ENCODE assay signal across 14 cellular contexts in the genomic region with DNA sequence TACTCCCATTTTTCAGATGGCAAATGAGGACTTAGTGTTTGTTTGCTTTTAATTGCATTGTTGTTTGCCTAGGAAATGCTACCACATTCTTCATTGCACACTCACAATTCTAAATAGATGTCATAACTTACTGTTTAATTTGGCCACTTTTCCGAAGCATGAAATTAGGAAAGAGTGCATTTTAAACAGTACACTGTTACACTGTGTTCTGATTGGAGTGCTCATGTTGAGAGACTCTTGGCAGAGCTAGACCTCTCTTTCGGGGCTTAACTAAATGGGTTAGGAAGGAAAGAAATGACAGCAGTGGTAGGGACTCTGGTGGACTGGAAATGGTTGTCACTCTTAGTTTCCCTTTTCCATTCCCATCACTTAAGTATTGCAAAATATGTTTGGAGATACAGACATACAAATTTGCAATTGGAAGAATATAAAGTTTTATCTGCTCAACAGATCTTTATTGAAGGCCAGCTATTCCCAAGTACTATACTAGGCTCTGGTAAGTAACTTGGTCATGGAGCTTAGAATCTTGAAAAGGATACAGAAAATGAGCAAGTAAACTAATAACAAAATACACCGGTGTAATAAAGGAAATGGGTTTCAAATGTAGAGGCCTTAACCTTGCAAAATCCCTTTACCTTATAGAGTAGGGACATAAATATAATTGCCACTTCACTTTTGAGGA.
DNase-seq lines count a peak whose midpoint lies in the region; ATAC-seq, FAIRE-seq and TF ChIP-seq lines count a peak whose summit lies in the region.
"Had no signal": no experiment of that assay in that cellular context is flagged by ENCODE, and none has a peak within 500 bp of the region (broad histone marks: within the 10 kb centered on the region; RNA-seq: fewer than 3 reads in every experiment).

No MANE protein-coding gene starts in this region.

- TF ChIP-seq CTCF in prostate gland (IDR thresholded peaks at IDR 0.05) = no peak

- ATAC-seq in GM21381 (IDR thresholded peaks at IDR 0.05; ENCODE audit: unreplicated experiment) (no peak), HG03432 (IDR thresholded peaks at IDR 0.05; ENCODE audit: unreplicated experiment) (no peak), GM18858 (IDR thresholded peaks at IDR 0.05; ENCODE audit: unreplicated experiment) (no peak)

- no peaks in the 10 kb centered on the region for H3K9me3 ChIP-seq in prostate gland
- H3K9me3 ChIP-seq: BLaER1, HAP-1 had no signal

- no peak overlapping the region for H3K27ac ChIP-seq in prostate gland
- H3K27ac ChIP-seq: BLaER1 had no signal

- no peak for TF ChIP-seq POLR2A in prostate gland (IDR thresholded peaks at IDR 0.05)

- 36% methylated on average over 3 of the region's 3 CpGs for WGBS in prostate gland

- no peaks in the 10 kb centered on the region for H3K27me3 ChIP-seq in prostate gland (replicated peaks; ENCODE audit: insufficient read depth)
- H3K27me3 ChIP-seq: BLaER1 had no signal

- intact Hi-C loops in prostate gland (cut with DNase I) = no loop called here

- H3K36me3 ChIP-seq in prostate gland = no peaks in the 10 kb centered on the region
- H3K36me3 ChIP-seq: HAP-1 had no signal

- FAIRE-seq in GM19239 (lab: Jason Lieb, UNC) = peak; percentile 4

- H3K4me1 ChIP-seq in prostate gland (replicated peaks) = peaks cover 3% of the 10 kb centered on the region
- H3K4me1 ChIP-seq: BLaER1, HAP-1 had no signal

- DNase-seq in GM19239 (ENCODE audit: insufficient read length, low spot score) (no peak), NCI-H1105 (lab: John Stamatoyannopoulos, UW) (peak; percentile 55), fibroblast of gingiva (ENCODE audit: low read depth) (peak; percentile 89), prostate gland (ENCODE audit: low spot score) (peak; percentile 7), NCI-H1092 treated with DMSO at 0.1 percent for 48 hours (lab: John Stamatoyannopoulos, UW) (no peak)
- DNase-seq: CD8-positive, alpha-beta memory T cell; NCI-H1694 treated with DMSO at 0.1 percent for 48 hours; NCI-H446; SHP77 treated with DMSO at 0.1 percent for 48 hours had no signal

- H3K4me3 ChIP-seq in prostate gland = no peak overlapping the region
- H3K4me3 ChIP-seq: BLaER1, HAP-1 had no signal

Comparison
In these comparisons a context has a peak if more than half of its experiments do, and no peak if none do; other contexts are left out.
1. DNase-seq: peak in NCI-H1105 (single experiment), fibroblast of gingiva (single experiment) and prostate gland (single experiment); none in GM19239 (single experiment) and NCI-H1092 treated with DMSO at 0.1 percent for 48 hours (single experiment).